In the genomic region with DNA sequence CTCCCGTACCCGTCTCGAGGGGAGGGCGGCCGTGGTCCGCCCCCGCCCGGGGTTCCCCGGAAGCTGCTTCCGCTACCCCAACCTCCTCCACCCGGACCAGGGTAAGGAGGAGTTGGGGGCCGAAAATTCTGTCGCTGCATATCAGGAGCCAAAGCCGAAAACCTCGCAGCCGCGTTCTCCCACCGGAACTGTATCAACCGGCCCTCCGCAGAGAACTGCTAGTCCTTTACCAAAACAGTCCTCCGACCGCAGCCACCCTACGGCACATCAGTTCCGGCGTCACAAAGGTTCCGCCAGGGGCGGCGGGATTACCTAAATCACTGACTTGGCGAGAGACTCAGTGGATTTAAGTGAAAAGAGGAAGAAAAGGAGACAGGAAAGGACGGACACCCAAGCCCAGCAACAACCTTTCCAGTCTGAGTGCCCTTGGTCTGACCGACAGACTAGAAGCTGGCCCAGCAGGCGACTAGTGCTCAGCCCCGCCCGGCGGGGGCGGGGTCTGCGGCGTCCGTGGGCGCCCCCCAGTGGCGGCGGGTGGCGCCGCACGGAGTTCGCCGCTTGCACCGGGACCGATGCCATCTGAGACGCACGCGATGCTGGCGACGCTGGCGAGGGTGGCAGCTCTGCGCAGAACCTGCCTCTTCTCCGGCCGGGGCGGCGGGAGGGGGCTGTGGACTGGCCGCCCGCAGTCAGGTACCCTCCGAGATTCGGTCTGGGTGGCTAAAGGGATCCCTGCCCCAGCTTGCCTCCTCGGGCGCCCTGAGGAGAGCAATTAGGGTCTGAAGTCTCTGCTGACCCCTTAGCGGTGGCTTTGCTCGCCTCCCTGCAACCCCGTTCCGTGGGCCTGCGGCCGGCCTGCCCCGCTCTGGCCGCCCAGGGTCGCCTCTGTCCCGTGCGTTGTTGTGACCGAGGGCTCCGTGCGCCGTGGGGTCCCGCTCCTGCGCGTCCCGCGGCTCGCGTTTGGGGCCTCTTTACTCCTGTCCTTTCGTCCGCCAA, we compare ENCODE assay signal across 1 cellular context.
TF ChIP-seq lines count a peak whose summit lies in the region.

TSS of gene MPLKIP (minus strand) at position 195 of the 996 bp plus-strand sequence. CDS start at position 140, 55 bp downstream.
TSS of gene SUGCT (plus strand) at position 578 of the 996 bp plus-strand sequence.

TF ChIP-seq in SK-N-SH, 30 proteins besides CTCF, POLR2A, EP300 and RAD21 (continued from another document):
- TF ChIP-seq, protein P1, sequence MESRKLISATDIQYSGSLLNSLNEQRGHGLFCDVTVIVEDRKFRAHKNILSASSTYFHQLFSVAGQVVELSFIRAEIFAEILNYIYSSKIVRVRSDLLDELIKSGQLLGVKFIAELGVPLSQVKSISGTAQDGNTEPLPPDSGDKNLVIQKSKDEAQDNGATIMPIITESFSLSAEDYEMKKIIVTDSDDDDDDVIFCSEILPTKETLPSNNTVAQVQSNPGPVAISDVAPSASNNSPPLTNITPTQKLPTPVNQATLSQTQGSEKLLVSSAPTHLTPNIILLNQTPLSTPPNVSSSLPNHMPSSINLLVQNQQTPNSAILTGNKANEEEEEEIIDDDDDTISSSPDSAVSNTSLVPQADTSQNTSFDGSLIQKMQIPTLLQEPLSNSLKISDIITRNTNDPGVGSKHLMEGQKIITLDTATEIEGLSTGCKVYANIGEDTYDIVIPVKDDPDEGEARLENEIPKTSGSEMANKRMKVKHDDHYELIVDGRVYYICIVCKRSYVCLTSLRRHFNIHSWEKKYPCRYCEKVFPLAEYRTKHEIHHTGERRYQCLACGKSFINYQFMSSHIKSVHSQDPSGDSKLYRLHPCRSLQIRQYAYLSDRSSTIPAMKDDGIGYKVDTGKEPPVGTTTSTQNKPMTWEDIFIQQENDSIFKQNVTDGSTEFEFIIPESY (IDR thresholded peaks at IDR 0.05; ENCODE audit: borderline replicate concordance, low read depth) = 0 out of 2 replicates have a peak, but pooled peaks have one; percentile 12
- TF ChIP-seq SIN3A (IDR thresholded peaks at IDR 0.05; ENCODE audit: borderline replicate concordance, low read depth, low read length) = no peak; the same call in 1 of the 2 replicates
- TF ChIP-seq EZH2phosphoT487 (IDR thresholded peaks at IDR 0.05; ENCODE audit: borderline replicate concordance, low read depth) = no peak
- no peak; the same call in 1 of the 2 replicates for TF ChIP-seq GATA2 (CRISPR knock-in tag; IDR thresholded peaks at IDR 0.05)
- TF ChIP-seq CHD2 (IDR thresholded peaks at IDR 0.05; ENCODE audit: low read length, partially characterized antibody) = peak; percentile 78
- TF ChIP-seq TCF12 (IDR thresholded peaks at IDR 0.05) = peak; percentile 57
- TF ChIP-seq FOXM1 (IDR thresholded peaks at IDR 0.05; ENCODE audit: low read depth) = 0 out of 2 replicates have a peak, but pooled peaks have one; percentile 46
- TF ChIP-seq YY1 (IDR thresholded peaks at IDR 0.05; ENCODE audit: low read depth) = peak; percentile 55; the same call in 1 of the 2 replicates
- no peak for TF ChIP-seq FOSL2 (IDR thresholded peaks at IDR 0.05; ENCODE audit: borderline replicate concordance, low read depth)
- peak; percentile 80 for TF ChIP-seq REST (IDR thresholded peaks at IDR 0.05; ENCODE audit: low read depth, low read length)
- peak; percentile 88 for TF ChIP-seq MXI1 (IDR thresholded peaks at IDR 0.05; ENCODE audit: low read depth, low read length)
- peak; percentile 27 for TF ChIP-seq PBX3 (IDR thresholded peaks at IDR 0.05)
- no peak for TF ChIP-seq TEAD4 (IDR thresholded peaks at IDR 0.05; ENCODE audit: borderline replicate concordance, insufficient read depth)
- peak; percentile 41 for TF ChIP-seq NFIC (IDR thresholded peaks at IDR 0.05; ENCODE audit: borderline replicate concordance)
- TF ChIP-seq, protein P2, sequence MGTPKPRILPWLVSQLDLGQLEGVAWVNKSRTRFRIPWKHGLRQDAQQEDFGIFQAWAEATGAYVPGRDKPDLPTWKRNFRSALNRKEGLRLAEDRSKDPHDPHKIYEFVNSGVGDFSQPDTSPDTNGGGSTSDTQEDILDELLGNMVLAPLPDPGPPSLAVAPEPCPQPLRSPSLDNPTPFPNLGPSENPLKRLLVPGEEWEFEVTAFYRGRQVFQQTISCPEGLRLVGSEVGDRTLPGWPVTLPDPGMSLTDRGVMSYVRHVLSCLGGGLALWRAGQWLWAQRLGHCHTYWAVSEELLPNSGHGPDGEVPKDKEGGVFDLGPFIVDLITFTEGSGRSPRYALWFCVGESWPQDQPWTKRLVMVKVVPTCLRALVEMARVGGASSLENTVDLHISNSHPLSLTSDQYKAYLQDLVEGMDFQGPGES (IDR thresholded peaks at IDR 0.05; ENCODE audit: low read depth, low read length) = peak; percentile 46
- 0 out of 2 replicates have a peak, but pooled peaks have one; percentile 33 for TF ChIP-seq NRF1 (IDR thresholded peaks at IDR 0.05; ENCODE audit: low read depth, low read length)
- peak; percentile 72; the same call in 1 of the 2 replicates for TF ChIP-seq ELF1 (IDR thresholded peaks at IDR 0.05)
- peak; percentile 60; the same call in 1 of the 2 replicates for TF ChIP-seq RFX5 (IDR thresholded peaks at IDR 0.05; ENCODE audit: low read length)
- TF ChIP-seq, protein P3, sequence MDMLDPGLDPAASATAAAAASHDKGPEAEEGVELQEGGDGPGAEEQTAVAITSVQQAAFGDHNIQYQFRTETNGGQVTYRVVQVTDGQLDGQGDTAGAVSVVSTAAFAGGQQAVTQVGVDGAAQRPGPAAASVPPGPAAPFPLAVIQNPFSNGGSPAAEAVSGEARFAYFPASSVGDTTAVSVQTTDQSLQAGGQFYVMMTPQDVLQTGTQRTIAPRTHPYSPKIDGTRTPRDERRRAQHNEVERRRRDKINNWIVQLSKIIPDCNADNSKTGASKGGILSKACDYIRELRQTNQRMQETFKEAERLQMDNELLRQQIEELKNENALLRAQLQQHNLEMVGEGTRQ (IDR thresholded peaks at IDR 0.05; ENCODE audit: borderline replicate concordance, low read depth, low read length) = no peak; the same call in 1 of the 2 replicates
- no peak; the same call in 1 of the 2 replicates for TF ChIP-seq SMC3 (IDR thresholded peaks at IDR 0.05; ENCODE audit: low read depth, low read length)
